In genomic region chr1:98661544-98662353, GRCh38 we compare ENCODE assay signal across 8 cellular contexts. TPM values are rescaled to one million over a fixed set of nuclear protein-coding genes. Genes with fewer than 3 reads are reported as not detected.
DNase-seq lines count a peak whose midpoint lies in the region; ATAC-seq, FAIRE-seq and TF ChIP-seq lines count a peak whose summit lies in the region.

SNX7 (plus strand) TSS chr1:98661721; CDS start chr1:98661732, 11 bp downstream.

- no peaks in the 10 kb centered on the region for H3K9me3 ChIP-seq in RWPE2 (ENCODE audit: severe bottlenecking)
- no peaks in the 10 kb centered on the region for H3K9me3 ChIP-seq in colonic mucosa
- no peaks in the 10 kb centered on the region for H3K9me3 ChIP-seq in keratinocyte (ENCODE audit: control insufficient read depth, low read depth, low read length)
- H3K9me3 ChIP-seq in skeletal muscle satellite cell (replicated peaks; ENCODE audit: low read length): no peaks in the 10 kb centered on the region

- H3K9ac ChIP-seq in colonic mucosa (ENCODE audit: low read depth in 2 of 2, low read length in 2 of 2) (peak within 1 kb of the TSS; percentile 79 to 86), keratinocyte (ENCODE audit: control insufficient read depth, extremely low read depth, insufficient read depth, low read length) (peak within 1 kb of the TSS; percentile 73), skeletal muscle satellite cell (ENCODE audit: low read depth, low read length) (peak within 1 kb of the TSS; percentile 90)

- DNase-seq in COR-L47 (lab: John Stamatoyannopoulos, UW) (peak; percentile 57), RWPE2 (ENCODE audit: low spot score) (peak; percentile 82), colonic mucosa (peak; percentile 87), keratinocyte (ENCODE audit: low read depth, low spot score) (no peak), SKM-1 (lab: John Stamatoyannopoulos, UW; ENCODE audit: unreplicated experiment) (no peak)

- H3K27ac ChIP-seq in RWPE2 (ENCODE audit: poor library complexity, severe bottlenecking) (peak within 1 kb of the TSS; percentile 59), colonic mucosa (peak within 1 kb of the TSS; percentile 92), keratinocyte (ENCODE audit: control insufficient read depth, insufficient read depth, low read length) (peak within 1 kb of the TSS; percentile 54)

- TF ChIP-seq CTCF in RWPE2 (IDR thresholded peaks at IDR 0.05; ENCODE audit: poor library complexity, severe bottlenecking): peak; percentile 36
- no peak for TF ChIP-seq CTCF in colonic mucosa (IDR thresholded peaks at IDR 0.05)
- TF ChIP-seq CTCF in keratinocyte (optimal IDR thresholded peaks at IDR 0.05 in 1 of 3, IDR thresholded peaks at IDR 0.05 in 1 of 3, conservative IDR thresholded peaks at IDR 0.05 in 1 of 3; ENCODE audit: extremely low read depth in 1 of 3, insufficient read depth in 2 of 3, low read length in 3 of 3): no peak

- H3K4me1 ChIP-seq in RWPE2 (ENCODE audit: insufficient read depth, poor library complexity, severe bottlenecking): peaks cover 6% of the 10 kb centered on the region
- H3K4me1 ChIP-seq in colonic mucosa: no peaks in the 10 kb centered on the region
- H3K4me1 ChIP-seq in keratinocyte (ENCODE audit: control insufficient read depth, extremely low read depth, insufficient read depth, low read length): peaks cover 12% of the 10 kb centered on the region
- H3K4me1 ChIP-seq in skeletal muscle satellite cell (ENCODE audit: control insufficient read depth, insufficient read depth, low read length): peaks cover 15% of the 10 kb centered on the region

- H3K27me3 ChIP-seq in RWPE2 (ENCODE audit: insufficient read depth, poor library complexity, severe bottlenecking) (no peaks in the 10 kb centered on the region), colonic mucosa (no peaks in the 10 kb centered on the region), keratinocyte (ENCODE audit: control insufficient read depth, extremely low read depth, insufficient read depth, low read length) (no peaks in the 10 kb centered on the region), skeletal muscle satellite cell (ENCODE audit: control insufficient read depth, insufficient read depth, low read length) (no peaks in the 10 kb centered on the region)

- H2AFZ ChIP-seq in keratinocyte (ENCODE audit: control insufficient read depth, low read length): peak within 1 kb of the TSS; percentile 97

- intact Hi-C loops in colonic mucosa (cut with DNase I): no loop called here

- H3K4me3 ChIP-seq in RWPE2 (ENCODE audit: severe bottlenecking) (peak within 1 kb of the TSS; percentile 62), colonic mucosa (peak within 1 kb of the TSS; percentile 55), keratinocyte (ENCODE audit: control insufficient read depth in 2 of 3, extremely low read depth in 1 of 3, insufficient read depth in 2 of 3, low read depth in 1 of 3, low read length in 3 of 3) (peak within 1 kb of the TSS; percentile 83 to 84 (median 84)), skeletal muscle satellite cell (ENCODE audit: low read length) (peak within 1 kb of the TSS; percentile 90)

- FAIRE-seq in keratinocyte (lab: Jason Lieb, UNC): no peak

- no peaks in the 10 kb centered on the region for H3K9me1 ChIP-seq in keratinocyte (ENCODE audit: control insufficient read depth, extremely low read depth, insufficient read depth, low read length)

- no peaks in the 10 kb centered on the region for H4K20me1 ChIP-seq in keratinocyte (ENCODE audit: control insufficient read depth, extremely low read depth, insufficient read depth, low read length)

- H3K4me2 ChIP-seq in keratinocyte (ENCODE audit: control insufficient read depth, extremely low read depth, insufficient read depth, low read depth, low read length) (peak within 1 kb of the TSS; percentile 76), skeletal muscle satellite cell (ENCODE audit: low read length) (peak within 1 kb of the TSS; percentile 89)

- peaks cover 32% of the 10 kb centered on the region for H3K79me2 ChIP-seq in keratinocyte (ENCODE audit: control insufficient read depth, insufficient read depth, low read length)

- peak; percentile 61 for ATAC-seq in GM19351 (IDR thresholded peaks at IDR 0.05; ENCODE audit: unreplicated experiment)
- ATAC-seq in HG03457 (IDR thresholded peaks at IDR 0.05; ENCODE audit: unreplicated experiment): peak; percentile 81
- peak; percentile 93 for ATAC-seq in RWPE2 (ENCODE audit: low read depth)

- dilution Hi-C loops in keratinocyte (cut with MboI; ENCODE audit: extremely low pct_ligation_motif_present, low sequenced_read_pairs): no loop called here

- H3K36me3 ChIP-seq in RWPE2 (ENCODE audit: low read depth) (no peaks in the 10 kb centered on the region), colonic mucosa (no peaks in the 10 kb centered on the region), keratinocyte (ENCODE audit: control insufficient read depth in 2 of 2, extremely low read depth in 1 of 2, insufficient read depth in 2 of 2, low read length in 2 of 2) (peaks cover 0 to under 1% of the 10 kb centered on the region in 2 experiments), skeletal muscle satellite cell (ENCODE audit: insufficient read depth, low read length) (no peaks in the 10 kb centered on the region)

RNA-seq across cellular contexts. Expression of gene SNX7, which starts in this region (rescaled TPM):
- total RNA-seq in colonic mucosa: 10 to 100 TPM; 45.0 to 48.5 TPM
- 24.8 to 50.5 TPM (median 34.0 TPM) in 3 replicates for polyA plus RNA-seq in keratinocyte
- polyA plus RNA-seq in keratinocyte (2011; ENCODE audit: low read depth): 21.7 TPM
- 33.1 and 63.6 TPM in 2 replicates for polyA plus RNA-seq in keratinocyte (2011; cell fraction: cytosol; rRNA removed)
- 15.0 and 19.0 TPM in 2 replicates for polyA plus RNA-seq in keratinocyte (2011; cell fraction: nucleus; rRNA removed)
- 17.1 and 40.0 TPM in 2 replicates for polyA plus RNA-seq in keratinocyte (2012; ENCODE audit: low replicate concordance)
- 7.6 to 52.3 TPM (median 22.4 TPM) in 3 replicates for polyA minus RNA-seq in keratinocyte
- polyA minus RNA-seq in keratinocyte (2011; cell fraction: cytosol; rRNA and poly(A)+ RNA removed): 17.3 TPM
- polyA minus RNA-seq in keratinocyte (2011; cell fraction: nucleus; rRNA and poly(A)+ RNA removed): 9.4 and 19.3 TPM in 2 replicates
- total RNA-seq in skeletal muscle satellite cell (2012; rRNA removed): 37.6 and 39.3 TPM in 2 replicates

Comparison
In these comparisons a context has a peak if more than half of its experiments do, and no peak if none do; other contexts are left out.
1. DNase-seq: peak in COR-L47 (single experiment), RWPE2 (single experiment) and colonic mucosa (single experiment); none in keratinocyte (single experiment) and SKM-1 (single experiment).
2. Peak in every context shown above with its lines, with median percentiles within 50 percentile points of each other: ATAC-seq, H3K27ac ChIP-seq, H3K4me3 ChIP-seq and H3K9ac ChIP-seq.